ENCODE assay signal across 8 cellular contexts in the genomic region with DNA sequence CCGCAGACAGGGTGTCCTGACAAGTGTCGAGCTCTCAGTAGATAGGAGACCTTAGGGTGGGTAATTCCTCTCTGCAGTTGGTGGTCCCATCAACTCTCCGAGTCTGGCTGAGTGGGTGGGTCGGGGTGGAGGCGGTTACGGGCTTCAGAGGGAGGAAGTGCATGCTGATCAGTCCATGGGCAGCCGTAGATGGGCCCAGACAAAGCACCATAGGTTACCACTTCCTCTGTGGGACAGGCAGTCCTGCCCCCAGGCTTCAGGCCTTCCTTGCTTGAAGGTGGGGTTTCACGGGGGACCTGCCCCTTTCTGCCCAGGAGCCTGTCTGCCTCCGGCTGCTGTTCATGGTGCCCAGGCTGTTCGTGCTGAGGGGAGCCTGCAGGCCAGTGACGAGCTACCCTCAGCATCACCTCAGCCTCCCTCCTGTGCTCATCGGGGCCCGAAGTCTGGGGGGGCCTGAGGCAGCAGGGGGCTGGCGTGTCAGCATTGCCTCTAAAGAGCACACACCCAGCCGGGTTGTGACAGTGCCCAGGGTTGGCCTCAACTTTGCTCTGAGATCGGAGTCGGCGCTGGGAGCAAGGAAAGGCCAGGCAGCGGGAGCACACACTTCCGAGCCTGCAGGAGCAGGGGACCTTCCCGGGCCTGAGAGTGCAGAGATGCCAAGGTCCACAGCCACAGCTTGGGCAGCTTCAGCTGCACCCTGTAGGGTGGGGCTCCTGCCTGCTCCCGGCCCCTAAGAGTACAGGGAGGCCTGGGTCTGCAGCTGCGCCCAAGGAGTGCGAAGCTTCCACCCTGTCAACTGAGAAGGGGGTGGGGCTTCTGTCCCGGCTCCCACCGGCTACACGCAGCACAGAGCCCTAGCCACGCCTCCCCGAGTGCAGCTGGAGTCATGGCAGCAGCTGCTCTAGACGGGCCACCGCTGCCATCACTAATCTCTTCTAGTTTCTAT.
A peak's percentile ranks its signal among the peaks of the same experiment; 100 is the strongest.
DNase-seq lines count a peak whose midpoint lies in the region; ATAC-seq and TF ChIP-seq lines count a peak whose summit lies in the region.

No MANE protein-coding gene starts in this region.

- H3K4me1 Mint-ChIP-seq in osteocyte (ENCODE audit: unreplicated experiment): peaks cover 31% of the 10 kb centered on the region

- ATAC-seq in GM21723 (IDR thresholded peaks at IDR 0.05; ENCODE audit: unreplicated experiment): no peak

- TF ChIP-seq CTCF in BE2C (IDR thresholded peaks at IDR 0.05; ENCODE audit: low read depth, low read length) (no peak), osteocyte (IDR thresholded peaks at IDR 0.05) (no peak)

- no peaks in the 10 kb centered on the region for H3K36me3 ChIP-seq in BE2C

- peaks cover 3% of the 10 kb centered on the region for H3K9me3 Mint-ChIP-seq in osteocyte (ENCODE audit: unreplicated experiment)

- H3K4me3 ChIP-seq in BE2C (ENCODE audit: low read depth, low read length): peak overlapping the region; percentile 56

- H3K4me3 Mint-ChIP-seq in osteocyte (ENCODE audit: unreplicated experiment): no peak overlapping the region

- no peaks in the 10 kb centered on the region for H3K27me3 ChIP-seq in BE2C

- DNase-seq in BE2C (peak; percentile 95), NCI-H1105 (lab: John Stamatoyannopoulos, UW) (peak; percentile 91), SW480 (ENCODE audit: low spot score) (peak; percentile 60), mucosa of gallbladder (ENCODE audit: low spot score) (peak; percentile 59), osteocyte (ENCODE audit: extremely low spot score, unreplicated experiment) (no peak), T-helper 9 cell (no peak)
- DNase-seq in stimulated activated CD4-positive, alpha-beta T cell treated with anti-CD3 and anti-CD28 coated beads, Interleukin-15, amount 100 ng/mL, for 24 hours: no peak

- H3K27me3 Mint-ChIP-seq in osteocyte (ENCODE audit: unreplicated experiment): no peaks in the 10 kb centered on the region

- 0 out of 2 replicates have a peak, but pooled peaks cover 4% of the 10 kb centered on the region for H3K4me1 ChIP-seq in BE2C

- H3K9me3 ChIP-seq in BE2C: no peaks in the 10 kb centered on the region

- no peak overlapping the region for H3K27ac Mint-ChIP-seq in osteocyte (ENCODE audit: unreplicated experiment)

- H3K36me3 Mint-ChIP-seq in osteocyte (ENCODE audit: unreplicated experiment): no peaks in the 10 kb centered on the region

Comparison
In these comparisons a context has a peak if more than half of its experiments do, and no peak if none do; other contexts are left out.
1. DNase-seq: peak in BE2C (single experiment), NCI-H1105 (single experiment), SW480 (single experiment) and mucosa of gallbladder (single experiment); none in osteocyte (single experiment), stimulated activated CD4-positive, alpha-beta T cell treated with anti-CD3 and anti-CD28 coated beads, Interleukin-15, amount 100 ng/mL, for 24 hours (single experiment) and T-helper 9 cell (single experiment).